Comparison of ENCODE assay signal across 20 cellular contexts in the genomic region with DNA sequence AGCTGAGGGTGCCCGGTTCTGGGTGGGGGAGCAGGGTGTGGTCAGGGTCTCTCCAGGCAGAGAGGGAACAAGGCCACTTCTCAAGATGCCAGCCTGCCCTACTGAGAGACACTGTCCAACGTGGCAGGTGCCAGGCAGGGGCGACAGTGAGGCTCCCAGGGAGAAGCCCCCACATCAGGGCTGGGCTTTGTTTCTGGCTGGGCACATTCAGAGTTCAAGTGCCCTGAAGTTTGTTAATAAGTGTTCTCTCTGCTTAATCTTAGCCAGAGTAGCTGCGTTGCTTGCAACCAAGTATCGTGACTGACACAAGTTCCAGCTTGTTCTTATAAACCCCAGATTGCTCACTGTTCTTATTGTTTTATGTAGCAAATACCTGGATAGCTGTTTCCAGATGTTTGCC. TPM values are rescaled to one million over a fixed set of nuclear protein-coding genes. Genes with fewer than 3 reads are reported as not detected.
DNase-seq lines count a peak whose midpoint lies in the region; ATAC-seq, FAIRE-seq and TF ChIP-seq lines count a peak whose summit lies in the region.
"Had no signal": no experiment of that assay in that cellular context is flagged by ENCODE, and none has a peak within 500 bp of the region (broad histone marks: within the 10 kb centered on the region; RNA-seq: fewer than 3 reads in every experiment).

No MANE protein-coding gene starts in this region.

- peaks cover 4% of the 10 kb centered on the region for H3K9me3 Mint-ChIP-seq in CD8-positive, alpha-beta T cell

- no peaks in the 10 kb centered on the region for H3K4me1 Mint-ChIP-seq in CD8-positive, alpha-beta T cell (ENCODE audit: low read depth)

- intact Hi-C loops in left cardiac atrium (cut with DNase I) (no loop called here), left lung (cut with DNase I) (no loop called here), aorta (cut with DNase I) (loop anchor here in 1 of 2 donors (2.0 kb wide), 1 partner anchor 47 kb away; no protein-coding TSS in a partner anchor)
- intact Hi-C loops in CD8-positive, alpha-beta T cell (cut with DNase I, micrococcal nuclease): no loop called here

- H3K27ac ChIP-seq in right atrium auricular region (no peak overlapping the region), left lung (no peak overlapping the region), aorta (ENCODE audit: low read depth in 1 of 2, low read length in 2 of 2) (no peak overlapping the region)
- no peak overlapping the region for H3K27ac ChIP-seq in CD8-positive, alpha-beta T cell (ENCODE audit: low read depth, low read length)
- H3K27ac ChIP-seq: C4-2B, Peyer's patch had no signal

- FAIRE-seq in bronchial epithelial cell (lab: Jason Lieb, UNC): peak; percentile 18

- H3K9me3 ChIP-seq in right atrium auricular region (peaks cover 0 to 13% of the 10 kb centered on the region in 2 donors), left lung (peaks cover 0 to 10% of the 10 kb centered on the region in 2 donors), aorta (ENCODE audit: control insufficient read depth, low read length) (no peaks in the 10 kb centered on the region)
- H3K9me3 ChIP-seq in CD8-positive, alpha-beta T cell (ENCODE audit: low read length): no peaks in the 10 kb centered on the region
- H3K9me3 ChIP-seq: Peyer's patch had no signal

- H3K36me3 Mint-ChIP-seq in CD8-positive, alpha-beta T cell: no peaks in the 10 kb centered on the region

- H3K27me3 Mint-ChIP-seq in CD8-positive, alpha-beta T cell (ENCODE audit: low read depth): peaks cover 17% of the 10 kb centered on the region

- TF ChIP-seq CTCF in right atrium auricular region (IDR thresholded peaks at IDR 0.05): no peak
- no peak for TF ChIP-seq CTCF in bronchial epithelial cell (IDR thresholded peaks at IDR 0.05; ENCODE audit: insufficient read depth, low read length, severe bottlenecking)
- TF ChIP-seq CTCF in left lung (IDR thresholded peaks at IDR 0.05): no peak
- TF ChIP-seq CTCF in CD8-positive, alpha-beta T cell (IDR thresholded peaks at IDR 0.05): no peak

- H3K4me1 ChIP-seq in right atrium auricular region (no peaks in the 10 kb centered on the region), left lung (no peaks in the 10 kb centered on the region), aorta (ENCODE audit: control insufficient read depth in 1 of 2, insufficient read depth in 2 of 2, low read length in 2 of 2) (no peaks in the 10 kb centered on the region)
- H3K4me1 ChIP-seq in CD8-positive, alpha-beta T cell (ENCODE audit: insufficient read depth, low read length): no peaks in the 10 kb centered on the region
- H3K4me1 ChIP-seq: Peyer's patch had no signal

- 63 to 71% methylated on average over 5 of the region's 5 CpGs for WGBS in aorta, 2 donors

- H3K36me3 ChIP-seq in right atrium auricular region (no peaks in the 10 kb centered on the region), bronchial epithelial cell (ENCODE audit: control insufficient read depth, insufficient read depth, low read length) (no peaks in the 10 kb centered on the region), left lung (no peaks in the 10 kb centered on the region), aorta (ENCODE audit: control insufficient read depth in 1 of 2, insufficient read depth in 2 of 2, low read length in 1 of 2) (no peaks in the 10 kb centered on the region)
- H3K36me3 ChIP-seq in CD8-positive, alpha-beta T cell (ENCODE audit: insufficient read depth, low read length): no peaks in the 10 kb centered on the region
- H3K36me3 ChIP-seq: MG63, Peyer's patch had no signal

- H3K27me3 ChIP-seq in right atrium auricular region: no peaks in the 10 kb centered on the region
- H3K27me3 ChIP-seq in bronchial epithelial cell (ENCODE audit: control insufficient read depth, insufficient read depth, low read length): no peaks in the 10 kb centered on the region
- peaks cover 0 to 24% of the 10 kb centered on the region in 2 donors for H3K27me3 ChIP-seq in left lung
- no peaks in the 10 kb centered on the region for H3K27me3 ChIP-seq in aorta (ENCODE audit: control insufficient read depth in 1 of 2, insufficient read depth in 2 of 2, low read length in 1 of 2)
- H3K27me3 ChIP-seq in CD8-positive, alpha-beta T cell (ENCODE audit: insufficient read depth, low read length): peaks cover 3% of the 10 kb centered on the region
- H3K27me3 ChIP-seq: Peyer's patch had no signal

- H3K27ac Mint-ChIP-seq in CD8-positive, alpha-beta T cell: no peak overlapping the region

- DNase-seq in left cardiac atrium: peak; percentile 3
- DNase-seq in right atrium auricular region (ENCODE audit: low spot score): no peak
- DNase-seq in bronchial epithelial cell (ENCODE audit: low read depth): peak; percentile 81
- peak in 1 of 2 donors; percentile 56 for DNase-seq in left lung
- DNase-seq in aorta: peak; percentile 22 to 38
- DNase-seq in cerebellar nuclear complex (lab: John Stamatoyannopoulos, UW): no peak
- no peak for DNase-seq in CD8-positive, alpha-beta T cell
- DNase-seq: COR-L47, DMS153, MG63, NCI-H1105, NCI-H1694, NCI-H524 treated with DMSO at 0.1 percent for 48 hours, SIG-M5 had no signal

- ATAC-seq in left cardiac atrium: no peak
- peak; percentile 74 for ATAC-seq in left lung
- ATAC-seq in aorta (ENCODE audit: low FRiP score): no peak
- no peak for ATAC-seq in HG02623 (IDR thresholded peaks at IDR 0.05; ENCODE audit: unreplicated experiment)
- no peak for ATAC-seq in CD8-positive, alpha-beta T cell

- POLR2A ChIA-PET in CD8-positive, alpha-beta T cell (lab: Charles Lee): no interaction called here

- H3K4me3 ChIP-seq in right atrium auricular region (no peak overlapping the region), bronchial epithelial cell (ENCODE audit: low read depth, low read length) (no peak overlapping the region), left lung (no peak overlapping the region), aorta (ENCODE audit: low read length in 2 of 2) (no peak overlapping the region)
- H3K4me3 ChIP-seq in CD8-positive, alpha-beta T cell (ENCODE audit: low read depth, low read length): no peak overlapping the region
- H3K4me3 ChIP-seq: MG63, Peyer's patch had no signal

- CTCF ChIA-PET in CD8-positive, alpha-beta T cell (lab: Charles Lee): interaction anchor here (1.3 kb wide), 1 partner anchor 10 kb away, joined by 6 read pairs; no protein-coding TSS in a partner anchor

- no peak overlapping the region for H3K4me3 Mint-ChIP-seq in CD8-positive, alpha-beta T cell

RNA-seq across cellular contexts. Expression of a gene that starts 21.8 kb away (rescaled TPM):
- total RNA-seq in left cardiac atrium (not detected), right atrium auricular region (not detected), bronchial epithelial cell (not detected in 2 replicates), left lung (not detected), aorta (not detected)
- not detected for polyA plus RNA-seq in aorta
- not detected for total RNA-seq in CD8-positive, alpha-beta T cell
- total RNA-seq: A673, H4, HT-29, Peyer's patch had no signal

Comparison
In these comparisons a context has a peak if more than half of its experiments do, and no peak if none do; other contexts are left out.
1. DNase-seq: peak in left cardiac atrium (single experiment), bronchial epithelial cell (single experiment) and aorta (2 of 2); none in right atrium auricular region (single experiment), cerebellar nuclear complex (0 of 2) and CD8-positive, alpha-beta T cell (0 of 7).